Comparison of ENCODE assay signal across 1 cellular context in the genomic region with DNA sequence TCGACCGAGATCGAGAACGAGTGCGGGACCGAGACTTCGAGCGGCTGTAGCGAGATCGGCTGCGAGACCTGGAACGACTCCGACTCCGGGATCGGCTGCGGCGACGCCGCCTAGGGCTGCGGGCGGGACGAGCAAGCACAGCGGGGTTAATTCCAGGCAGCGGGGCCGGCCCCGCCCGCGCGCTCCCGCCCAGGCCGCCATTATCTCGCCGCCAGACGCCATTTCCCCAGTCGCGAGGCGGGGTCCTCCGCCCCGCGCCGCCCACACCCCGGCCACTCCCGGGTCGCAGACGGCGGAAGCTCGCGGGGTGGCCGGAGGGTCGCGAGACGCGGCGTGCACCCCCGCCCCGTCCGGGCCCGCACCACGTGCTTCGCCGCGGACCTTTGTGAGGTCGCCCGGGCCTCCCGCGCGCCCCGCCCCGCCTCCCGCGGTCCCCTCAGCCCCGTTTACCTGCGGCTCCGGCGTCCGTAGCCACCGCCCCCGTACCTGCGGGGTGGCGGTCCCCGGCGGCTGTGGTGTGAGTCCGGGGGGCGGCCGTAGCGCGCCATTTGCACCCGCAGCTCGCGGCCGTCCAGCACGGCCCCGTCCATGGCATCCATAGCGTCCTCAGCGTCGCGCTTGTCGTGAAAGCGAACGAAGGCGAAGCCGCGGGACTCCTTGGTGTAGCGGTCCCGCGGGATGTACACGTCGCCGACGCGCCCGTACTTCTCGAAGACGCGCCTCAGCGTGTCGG.
TF ChIP-seq lines count a peak whose summit lies in the region.

No MANE protein-coding gene starts in this region.

TF ChIP-seq in K562, 482 proteins besides CTCF, POLR2A, EP300 and RAD21 (continued from another document and continues in another):
- TF ChIP-seq NR4A1 (CRISPR knock-in tag; IDR thresholded peaks at IDR 0.05) (no peak), NR4A1 (tag; IDR thresholded peaks at IDR 0.05) (no peak), SIRT6 (IDR thresholded peaks at IDR 0.05; ENCODE audit: low read depth, low read length) (no peak), ILF3 (IDR thresholded peaks at IDR 0.05; ENCODE audit: borderline replicate concordance) (peak; percentile 94; the same call in 1 of the 2 replicates), SMC3 (conservative IDR thresholded peaks at IDR 0.05; ENCODE audit: insufficient read depth, low read depth, low read length) (no peak), CBFA2T3 (IDR thresholded peaks at IDR 0.05) (0 out of 2 replicates have a peak, but pooled peaks have one; percentile 5), ZNF668 (CRISPR knock-in tag; IDR thresholded peaks at IDR 0.05) (no peak), RBBP5 (IDR thresholded peaks at IDR 0.05; ENCODE audit: borderline replicate concordance, insufficient read depth, low read length, poor library complexity, severe bottlenecking) (peak; percentile 95), KAT8 (IDR thresholded peaks at IDR 0.05; ENCODE audit: low read depth) (no peak), NR2F6 (CRISPR knock-in tag; IDR thresholded peaks at IDR 0.05) (no peak), CAMTA2 (CRISPR knock-in tag; conservative IDR thresholded peaks at IDR 0.05) (no peak), SRSF1 (IDR thresholded peaks at IDR 0.05; ENCODE audit: low read depth, low read length) (peak; percentile 90; the same call in 1 of the 2 replicates), YY1 (IDR thresholded peaks at IDR 0.05; ENCODE audit: borderline replicate concordance in 1 of 3, control insufficient read depth in 1 of 3, extremely low read depth in 1 of 3, insufficient read depth in 3 of 3, insufficient read length in 1 of 3, insufficient replicate concordance in 2 of 3, low read depth in 1 of 3, low read length in 2 of 3) (peak; percentile 91 to 99 (median 98)), TBP (optimal IDR thresholded peaks at IDR 0.05; ENCODE audit: low read depth, low read length) (no peak), GATA2 (CRISPR knock-in tag; IDR thresholded peaks at IDR 0.05) (peak; percentile 10; the same call in 1 of the 2 replicates), FOXA3 (CRISPR knock-in tag; conservative IDR thresholded peaks at IDR 0.05 in 1 of 2, IDR thresholded peaks at IDR 0.05 in 1 of 2) (peak in 1 of 2 experiments; percentile 80; a peak in 2 of 4 replicates), CC2D1A (IDR thresholded peaks at IDR 0.05) (no peak), DDX20 (tag; IDR thresholded peaks at IDR 0.05; ENCODE audit: low read depth) (no peak), ZFX (CRISPR knock-in tag; IDR thresholded peaks at IDR 0.05) (no peak), EP400 (IDR thresholded peaks at IDR 0.05) (no peak), THRAP3 (IDR thresholded peaks at IDR 0.05; ENCODE audit: borderline replicate concordance) (peak; percentile 93), ZKSCAN1 (IDR thresholded peaks at IDR 0.05; ENCODE audit: low read depth, low read length) (no peak), JUN (IDR thresholded peaks at IDR 0.05; ENCODE audit: borderline replicate concordance, low read depth, low read length) (no peak), JUN (CRISPR knock-in tag; IDR thresholded peaks at IDR 0.05; ENCODE audit: borderline replicate concordance) (peak; percentile 80; the same call in 1 of the 2 replicates), JUND (IDR thresholded peaks at IDR 0.05; ENCODE audit: borderline replicate concordance, low read depth, low read length) (peak; percentile 35; the same call in 1 of the 2 replicates), JUND (tag; IDR thresholded peaks at IDR 0.05; ENCODE audit: borderline replicate concordance, low read depth, low read length) (no peak; the same call in 2 of the 3 replicates), HNRNPL (IDR thresholded peaks at IDR 0.05; ENCODE audit: low read depth, low read length) (no peak), ESRRB (CRISPR knock-in tag; IDR thresholded peaks at IDR 0.05; ENCODE audit: borderline replicate concordance) (no peak), PYGO2 (tag; IDR thresholded peaks at IDR 0.05) (no peak), ZNF354B (CRISPR knock-in tag; IDR thresholded peaks at IDR 0.05) (no peak), PTTG1 (tag; IDR thresholded peaks at IDR 0.05; ENCODE audit: low read depth) (no peak)
- TF ChIP-seq, protein P1, sequence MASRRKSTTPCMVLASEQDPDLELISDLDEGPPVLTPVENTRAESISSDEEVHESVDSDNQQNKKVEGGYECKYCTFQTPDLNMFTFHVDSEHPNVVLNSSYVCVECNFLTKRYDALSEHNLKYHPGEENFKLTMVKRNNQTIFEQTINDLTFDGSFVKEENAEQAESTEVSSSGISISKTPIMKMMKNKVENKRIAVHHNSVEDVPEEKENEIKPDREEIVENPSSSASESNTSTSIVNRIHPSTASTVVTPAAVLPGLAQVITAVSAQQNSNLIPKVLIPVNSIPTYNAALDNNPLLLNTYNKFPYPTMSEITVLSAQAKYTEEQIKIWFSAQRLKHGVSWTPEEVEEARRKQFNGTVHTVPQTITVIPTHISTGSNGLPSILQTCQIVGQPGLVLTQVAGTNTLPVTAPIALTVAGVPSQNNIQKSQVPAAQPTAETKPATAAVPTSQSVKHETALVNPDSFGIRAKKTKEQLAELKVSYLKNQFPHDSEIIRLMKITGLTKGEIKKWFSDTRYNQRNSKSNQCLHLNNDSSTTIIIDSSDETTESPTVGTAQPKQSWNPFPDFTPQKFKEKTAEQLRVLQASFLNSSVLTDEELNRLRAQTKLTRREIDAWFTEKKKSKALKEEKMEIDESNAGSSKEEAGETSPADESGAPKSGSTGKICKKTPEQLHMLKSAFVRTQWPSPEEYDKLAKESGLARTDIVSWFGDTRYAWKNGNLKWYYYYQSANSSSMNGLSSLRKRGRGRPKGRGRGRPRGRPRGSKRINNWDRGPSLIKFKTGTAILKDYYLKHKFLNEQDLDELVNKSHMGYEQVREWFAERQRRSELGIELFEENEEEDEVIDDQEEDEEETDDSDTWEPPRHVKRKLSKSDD (conservative IDR thresholded peaks at IDR 0.05; ENCODE audit: low read length): peak; percentile 98
- TF ChIP-seq, protein P2, sequence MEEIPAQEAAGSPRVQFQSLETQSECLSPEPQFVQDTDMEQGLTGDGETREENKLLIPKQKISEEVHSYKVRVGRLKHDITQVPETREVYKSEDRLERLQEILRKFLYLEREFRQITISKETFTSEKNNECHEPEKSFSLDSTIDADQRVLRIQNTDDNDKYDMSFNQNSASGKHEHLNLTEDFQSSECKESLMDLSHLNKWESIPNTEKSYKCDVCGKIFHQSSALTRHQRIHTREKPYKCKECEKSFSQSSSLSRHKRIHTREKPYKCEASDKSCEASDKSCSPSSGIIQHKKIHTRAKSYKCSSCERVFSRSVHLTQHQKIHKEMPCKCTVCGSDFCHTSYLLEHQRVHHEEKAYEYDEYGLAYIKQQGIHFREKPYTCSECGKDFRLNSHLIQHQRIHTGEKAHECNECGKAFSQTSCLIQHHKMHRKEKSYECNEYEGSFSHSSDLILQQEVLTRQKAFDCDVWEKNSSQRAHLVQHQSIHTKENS (CRISPR knock-in tag; IDR thresholded peaks at IDR 0.05): no peak
- TF ChIP-seq, protein P3, sequence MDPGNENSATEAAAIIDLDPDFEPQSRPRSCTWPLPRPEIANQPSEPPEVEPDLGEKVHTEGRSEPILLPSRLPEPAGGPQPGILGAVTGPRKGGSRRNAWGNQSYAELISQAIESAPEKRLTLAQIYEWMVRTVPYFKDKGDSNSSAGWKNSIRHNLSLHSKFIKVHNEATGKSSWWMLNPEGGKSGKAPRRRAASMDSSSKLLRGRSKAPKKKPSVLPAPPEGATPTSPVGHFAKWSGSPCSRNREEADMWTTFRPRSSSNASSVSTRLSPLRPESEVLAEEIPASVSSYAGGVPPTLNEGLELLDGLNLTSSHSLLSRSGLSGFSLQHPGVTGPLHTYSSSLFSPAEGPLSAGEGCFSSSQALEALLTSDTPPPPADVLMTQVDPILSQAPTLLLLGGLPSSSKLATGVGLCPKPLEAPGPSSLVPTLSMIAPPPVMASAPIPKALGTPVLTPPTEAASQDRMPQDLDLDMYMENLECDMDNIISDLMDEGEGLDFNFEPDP (CRISPR knock-in tag; IDR thresholded peaks at IDR 0.05): 0 out of 2 replicates have a peak, but pooled peaks have one; percentile 9
- TF ChIP-seq, protein P4, sequence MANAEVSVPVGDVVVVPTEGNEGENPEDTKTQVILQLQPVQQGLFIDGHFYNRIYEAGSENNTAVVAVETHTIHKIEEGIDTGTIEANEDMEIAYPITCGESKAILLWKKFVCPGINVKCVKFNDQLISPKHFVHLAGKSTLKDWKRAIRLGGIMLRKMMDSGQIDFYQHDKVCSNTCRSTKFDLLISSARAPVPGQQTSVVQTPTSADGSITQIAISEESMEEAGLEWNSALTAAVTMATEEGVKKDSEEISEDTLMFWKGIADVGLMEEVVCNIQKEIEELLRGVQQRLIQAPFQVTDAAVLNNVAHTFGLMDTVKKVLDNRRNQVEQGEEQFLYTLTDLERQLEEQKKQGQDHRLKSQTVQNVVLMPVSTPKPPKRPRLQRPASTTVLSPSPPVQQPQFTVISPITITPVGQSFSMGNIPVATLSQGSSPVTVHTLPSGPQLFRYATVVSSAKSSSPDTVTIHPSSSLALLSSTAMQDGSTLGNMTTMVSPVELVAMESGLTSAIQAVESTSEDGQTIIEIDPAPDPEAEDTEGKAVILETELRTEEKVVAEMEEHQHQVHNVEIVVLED (CRISPR knock-in tag; IDR thresholded peaks at IDR 0.05): peak; percentile 52; the same call in 1 of the 2 replicates
- TF ChIP-seq, protein P5, sequence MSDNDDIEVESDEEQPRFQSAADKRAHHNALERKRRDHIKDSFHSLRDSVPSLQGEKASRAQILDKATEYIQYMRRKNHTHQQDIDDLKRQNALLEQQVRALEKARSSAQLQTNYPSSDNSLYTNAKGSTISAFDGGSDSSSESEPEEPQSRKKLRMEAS (CRISPR knock-in tag; IDR thresholded peaks at IDR 0.05): no peak; the same call in none of the 2 replicates
- TF ChIP-seq, protein P6, sequence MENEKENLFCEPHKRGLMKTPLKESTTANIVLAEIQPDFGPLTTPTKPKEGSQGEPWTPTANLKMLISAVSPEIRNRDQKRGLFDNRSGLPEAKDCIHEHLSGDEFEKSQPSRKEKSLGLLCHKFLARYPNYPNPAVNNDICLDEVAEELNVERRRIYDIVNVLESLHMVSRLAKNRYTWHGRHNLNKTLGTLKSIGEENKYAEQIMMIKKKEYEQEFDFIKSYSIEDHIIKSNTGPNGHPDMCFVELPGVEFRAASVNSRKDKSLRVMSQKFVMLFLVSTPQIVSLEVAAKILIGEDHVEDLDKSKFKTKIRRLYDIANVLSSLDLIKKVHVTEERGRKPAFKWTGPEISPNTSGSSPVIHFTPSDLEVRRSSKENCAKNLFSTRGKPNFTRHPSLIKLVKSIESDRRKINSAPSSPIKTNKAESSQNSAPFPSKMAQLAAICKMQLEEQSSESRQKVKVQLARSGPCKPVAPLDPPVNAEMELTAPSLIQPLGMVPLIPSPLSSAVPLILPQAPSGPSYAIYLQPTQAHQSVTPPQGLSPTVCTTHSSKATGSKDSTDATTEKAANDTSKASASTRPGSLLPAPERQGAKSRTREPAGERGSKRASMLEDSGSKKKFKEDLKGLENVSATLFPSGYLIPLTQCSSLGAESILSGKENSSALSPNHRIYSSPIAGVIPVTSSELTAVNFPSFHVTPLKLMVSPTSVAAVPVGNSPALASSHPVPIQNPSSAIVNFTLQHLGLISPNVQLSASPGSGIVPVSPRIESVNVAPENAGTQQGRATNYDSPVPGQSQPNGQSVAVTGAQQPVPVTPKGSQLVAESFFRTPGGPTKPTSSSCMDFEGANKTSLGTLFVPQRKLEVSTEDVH (IDR thresholded peaks at IDR 0.05; ENCODE audit: low read depth, partially characterized antibody): no peak
- TF ChIP-seq, protein P7, sequence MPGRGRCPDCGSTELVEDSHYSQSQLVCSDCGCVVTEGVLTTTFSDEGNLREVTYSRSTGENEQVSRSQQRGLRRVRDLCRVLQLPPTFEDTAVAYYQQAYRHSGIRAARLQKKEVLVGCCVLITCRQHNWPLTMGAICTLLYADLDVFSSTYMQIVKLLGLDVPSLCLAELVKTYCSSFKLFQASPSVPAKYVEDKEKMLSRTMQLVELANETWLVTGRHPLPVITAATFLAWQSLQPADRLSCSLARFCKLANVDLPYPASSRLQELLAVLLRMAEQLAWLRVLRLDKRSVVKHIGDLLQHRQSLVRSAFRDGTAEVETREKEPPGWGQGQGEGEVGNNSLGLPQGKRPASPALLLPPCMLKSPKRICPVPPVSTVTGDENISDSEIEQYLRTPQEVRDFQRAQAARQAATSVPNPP (IDR thresholded peaks at IDR 0.05; ENCODE audit: borderline replicate concordance, insufficient read depth, insufficient read length): no peak
- TF ChIP-seq, protein P8, sequence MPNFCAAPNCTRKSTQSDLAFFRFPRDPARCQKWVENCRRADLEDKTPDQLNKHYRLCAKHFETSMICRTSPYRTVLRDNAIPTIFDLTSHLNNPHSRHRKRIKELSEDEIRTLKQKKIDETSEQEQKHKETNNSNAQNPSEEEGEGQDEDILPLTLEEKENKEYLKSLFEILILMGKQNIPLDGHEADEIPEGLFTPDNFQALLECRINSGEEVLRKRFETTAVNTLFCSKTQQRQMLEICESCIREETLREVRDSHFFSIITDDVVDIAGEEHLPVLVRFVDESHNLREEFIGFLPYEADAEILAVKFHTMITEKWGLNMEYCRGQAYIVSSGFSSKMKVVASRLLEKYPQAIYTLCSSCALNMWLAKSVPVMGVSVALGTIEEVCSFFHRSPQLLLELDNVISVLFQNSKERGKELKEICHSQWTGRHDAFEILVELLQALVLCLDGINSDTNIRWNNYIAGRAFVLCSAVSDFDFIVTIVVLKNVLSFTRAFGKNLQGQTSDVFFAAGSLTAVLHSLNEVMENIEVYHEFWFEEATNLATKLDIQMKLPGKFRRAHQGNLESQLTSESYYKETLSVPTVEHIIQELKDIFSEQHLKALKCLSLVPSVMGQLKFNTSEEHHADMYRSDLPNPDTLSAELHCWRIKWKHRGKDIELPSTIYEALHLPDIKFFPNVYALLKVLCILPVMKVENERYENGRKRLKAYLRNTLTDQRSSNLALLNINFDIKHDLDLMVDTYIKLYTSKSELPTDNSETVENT (CRISPR knock-in tag; IDR thresholded peaks at IDR 0.05): peak; percentile 61; the same call in 1 of the 2 replicates
- TF ChIP-seq, protein P9, sequence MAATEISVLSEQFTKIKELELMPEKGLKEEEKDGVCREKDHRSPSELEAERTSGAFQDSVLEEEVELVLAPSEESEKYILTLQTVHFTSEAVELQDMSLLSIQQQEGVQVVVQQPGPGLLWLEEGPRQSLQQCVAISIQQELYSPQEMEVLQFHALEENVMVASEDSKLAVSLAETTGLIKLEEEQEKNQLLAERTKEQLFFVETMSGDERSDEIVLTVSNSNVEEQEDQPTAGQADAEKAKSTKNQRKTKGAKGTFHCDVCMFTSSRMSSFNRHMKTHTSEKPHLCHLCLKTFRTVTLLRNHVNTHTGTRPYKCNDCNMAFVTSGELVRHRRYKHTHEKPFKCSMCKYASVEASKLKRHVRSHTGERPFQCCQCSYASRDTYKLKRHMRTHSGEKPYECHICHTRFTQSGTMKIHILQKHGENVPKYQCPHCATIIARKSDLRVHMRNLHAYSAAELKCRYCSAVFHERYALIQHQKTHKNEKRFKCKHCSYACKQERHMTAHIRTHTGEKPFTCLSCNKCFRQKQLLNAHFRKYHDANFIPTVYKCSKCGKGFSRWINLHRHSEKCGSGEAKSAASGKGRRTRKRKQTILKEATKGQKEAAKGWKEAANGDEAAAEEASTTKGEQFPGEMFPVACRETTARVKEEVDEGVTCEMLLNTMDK (IDR thresholded peaks at IDR 0.05; ENCODE audit: borderline replicate concordance, insufficient read depth, low read depth, low read length, poor library complexity, severe bottlenecking): peak; percentile 60
